ENCODE assay signal across 37 cellular contexts in genomic region chr10:34475222-34475621, GRCh38.
DNase-seq lines count a peak whose midpoint lies in the region; ATAC-seq and FAIRE-seq lines count a peak whose summit lies in the region.
"Had no signal": no experiment of that assay in that cellular context is flagged by ENCODE, and none has a peak within 500 bp of the region (broad histone marks: within the 10 kb centered on the region; RNA-seq: fewer than 3 reads in every experiment).

No MANE protein-coding gene starts in this region.

- no peaks in the 10 kb centered on the region for H3K4me1 Mint-ChIP-seq in natural killer cell treated with Interleukin-12 subunit alpha and Interleukin-12 subunit beta and Interleukin-15 and Interleukin-18, amount 100 ng/mL, for 72 hours (ENCODE audit: low read depth in 2 of 2)
- H3K4me1 Mint-ChIP-seq: activated CD4-positive, alpha-beta memory T cell treated with anti-CD3 and anti-CD28 coated beads, Interleukin-2, amount 10 ng/mL, durations not matched to agents 7 days and 5 days; CD4-positive, CD25-positive, alpha-beta regulatory T cell; natural killer cell had no signal

- DNase-seq in RCC 7860 (ENCODE audit: low spot score): no peak
- DNase-seq in dedifferentiated amniotic fluid mesenchymal stem cell (ENCODE audit: extremely low spot score): peak; percentile 28
- peak; percentile 6 for DNase-seq in myocyte (ENCODE audit: low read depth)
- DNase-seq in aorta: no peak
- DNase-seq in natural killer cell treated with Interleukin-12 subunit alpha and Interleukin-12 subunit beta and Interleukin-15 and Interleukin-18, amount 100 ng/mL, for 72 hours (ENCODE audit: low spot score): no peak
- DNase-seq in NCI-H2227 (lab: John Stamatoyannopoulos, UW; ENCODE audit: unreplicated experiment): no peak
- DNase-seq in inferior parietal cortex (ENCODE audit: extremely low spot score): no peak
- DNase-seq: activated CD4-positive, alpha-beta memory T cell treated with anti-CD3 and anti-CD28 coated beads, Interleukin-2, amount 10 ng/mL, durations not matched to agents 7 days and 5 days; activated CD4-positive, alpha-beta T cell treated with anti-CD3 and anti-CD28 coated beads for 1 hour; activated CD8-positive, alpha-beta memory T cell treated with anti-CD3 and anti-CD28 coated beads, Interleukin-2, amount 50 U/mL, for 4 hours; activated naive CD4-positive, alpha-beta T cell; adrenal gland; AML-193; CD4-positive, CD25-positive, alpha-beta regulatory T cell; DND-41; effector CD4-positive, alpha-beta T cell; HFFc6; midbrain; natural killer cell; NCI-H1105 treated with DMSO at 0.1 percent for 48 hours; NCI-H1930; NCI-H2171 treated with DMSO at 0.1 percent for 48 hours; NCI-H526 treated with DMSO at 0.1 percent for 48 hours; NK-92 treated with Interleukin-12 subunit alpha and Interleukin-12 subunit beta, amount 100 ng/mL, for 24 hours; ovary; PC-9; Right ventricle myocardium superior; stimulated activated CD4-positive, alpha-beta T cell treated with anti-CD3 and anti-CD28 coated beads, Interleukin-1b, Interleukin-23, amount 100 ng/mL, for 48 hours; stimulated activated naive CD8-positive, alpha-beta T cell treated with anti-CD3 and anti-CD28 coated beads, Interleukin-15, Interleukin-2, amounts not matched to agents 100 U/mL and 50 U/mL, for 24 hours had no signal

- H3K9me3 Mint-ChIP-seq in natural killer cell treated with Interleukin-12 subunit alpha and Interleukin-12 subunit beta and Interleukin-15 and Interleukin-18, amount 100 ng/mL, for 72 hours: no peaks in the 10 kb centered on the region
- H3K9me3 Mint-ChIP-seq: activated CD4-positive, alpha-beta memory T cell treated with anti-CD3 and anti-CD28 coated beads, Interleukin-2, amount 10 ng/mL, durations not matched to agents 7 days and 5 days; CD4-positive, CD25-positive, alpha-beta regulatory T cell; GM23338; HFFc6; natural killer cell; T-helper 2 cell treated with Interferon-gamma antibody and Interleukin-4, amounts not matched to agents 5 μg/mL and 100 μg/mL, for 36 hours had no signal

- intact Hi-C loops in aorta (cut with DNase I): no loop called here

- H3K4me1 ChIP-seq in ACC112 (ENCODE audit: control insufficient read depth, insufficient read depth, low read length, unreplicated experiment) (peaks cover 20% of the 10 kb centered on the region), aorta (ENCODE audit: control insufficient read depth in 1 of 2, insufficient read depth in 2 of 2, low read length in 2 of 2) (peaks cover 0 to 2% of the 10 kb centered on the region in 2 donors)

- no peaks in the 10 kb centered on the region for H3K27me3 ChIP-seq in ACC112 (ENCODE audit: insufficient read depth, low read length)
- H3K27me3 ChIP-seq in aorta (ENCODE audit: control insufficient read depth in 1 of 2, insufficient read depth in 2 of 2, low read length in 1 of 2): no peaks in the 10 kb centered on the region
- H3K27me3 ChIP-seq: adrenal gland, ovary had no signal

- H3K79me2 ChIP-seq in ACC112 (ENCODE audit: control insufficient read depth, insufficient read depth, low read length, unreplicated experiment): no peaks in the 10 kb centered on the region

- no peak overlapping the region for H2AFZ ChIP-seq in ACC112 (ENCODE audit: low read length, unreplicated experiment)
- H2AFZ ChIP-seq: GM23338, PC-9 had no signal

- no peak overlapping the region for H3K27ac Mint-ChIP-seq in natural killer cell treated with Interleukin-12 subunit alpha and Interleukin-12 subunit beta and Interleukin-15 and Interleukin-18, amount 100 ng/mL, for 72 hours
- H3K27ac Mint-ChIP-seq: activated CD4-positive, alpha-beta memory T cell treated with anti-CD3 and anti-CD28 coated beads, Interleukin-2, amount 10 ng/mL, durations not matched to agents 7 days and 5 days; CD4-positive, CD25-positive, alpha-beta regulatory T cell; GM23338; HFFc6; natural killer cell; T-helper 2 cell treated with Interferon-gamma antibody and Interleukin-4, amounts not matched to agents 5 μg/mL and 100 μg/mL, for 36 hours had no signal

- FAIRE-seq in RCC 7860 (lab: Jason Lieb, UNC): peak; percentile 30
- FAIRE-seq: A204.1, urothelium cell line had no signal

- no peaks in the 10 kb centered on the region for H3K36me3 Mint-ChIP-seq in natural killer cell treated with Interleukin-12 subunit alpha and Interleukin-12 subunit beta and Interleukin-15 and Interleukin-18, amount 100 ng/mL, for 72 hours
- H3K36me3 Mint-ChIP-seq: CD4-positive, CD25-positive, alpha-beta regulatory T cell; natural killer cell had no signal

- no peaks in the 10 kb centered on the region for H3K9me3 ChIP-seq in aorta (ENCODE audit: control insufficient read depth, low read length)
- H3K9me3 ChIP-seq: adrenal gland, ovary, thoracic aorta had no signal

- WGBS in aorta, 2 donors: 8% methylated on average over 2 of the region's 2 CpGs

- ATAC-seq in aorta (ENCODE audit: low FRiP score): no peak
- ATAC-seq in natural killer cell treated with Interleukin-12 subunit alpha and Interleukin-12 subunit beta and Interleukin-15 and Interleukin-18, amount 100 ng/mL, for 72 hours: no peak
- ATAC-seq: GM23338; natural killer cell; stimulated activated naive CD8-positive, alpha-beta T cell treated with anti-CD3 and anti-CD28 coated beads, Interleukin-15, Interleukin-2, amounts not matched to agents 100 U/mL and 50 U/mL, for 24 hours had no signal

- H3K36me3 ChIP-seq in ACC112 (ENCODE audit: insufficient read depth, low read length) (no peaks in the 10 kb centered on the region), aorta (ENCODE audit: control insufficient read depth in 1 of 2, insufficient read depth in 2 of 2, low read length in 1 of 2) (no peaks in the 10 kb centered on the region)
- H3K36me3 ChIP-seq: adrenal gland, ovary, thoracic aorta had no signal

- no peaks in the 10 kb centered on the region for H3K27me3 Mint-ChIP-seq in natural killer cell treated with Interleukin-12 subunit alpha and Interleukin-12 subunit beta and Interleukin-15 and Interleukin-18, amount 100 ng/mL, for 72 hours
- H3K27me3 Mint-ChIP-seq: activated CD4-positive, alpha-beta memory T cell treated with anti-CD3 and anti-CD28 coated beads, Interleukin-2, amount 10 ng/mL, durations not matched to agents 7 days and 5 days; CD4-positive, CD25-positive, alpha-beta regulatory T cell had no signal

- H3K27ac ChIP-seq in ACC112 (ENCODE audit: low read depth, low read length) (peak overlapping the region; percentile 61), aorta (ENCODE audit: low read depth in 1 of 2, low read length in 2 of 2) (no peak overlapping the region)
- H3K27ac ChIP-seq: adrenal gland, epithelial cell of prostate, ovary, PC-9, skin epidermis had no signal

- H3K4me3 Mint-ChIP-seq in natural killer cell treated with Interleukin-12 subunit alpha and Interleukin-12 subunit beta and Interleukin-15 and Interleukin-18, amount 100 ng/mL, for 72 hours: no peak overlapping the region
- H3K4me3 Mint-ChIP-seq: activated CD4-positive, alpha-beta memory T cell treated with anti-CD3 and anti-CD28 coated beads, Interleukin-2, amount 10 ng/mL, durations not matched to agents 7 days and 5 days; CD4-positive, CD25-positive, alpha-beta regulatory T cell; GM23338; HFFc6; natural killer cell; T-helper 2 cell treated with Interferon-gamma antibody and Interleukin-4, amounts not matched to agents 5 μg/mL and 100 μg/mL, for 36 hours had no signal

- H3K4me3 ChIP-seq in ACC112 (ENCODE audit: low read depth, low read length): no peak overlapping the region; the same call in 1 of the 2 replicates
- H3K4me3 ChIP-seq in aorta (ENCODE audit: low read length in 2 of 2): no peak overlapping the region
- H3K4me3 ChIP-seq: adrenal gland, GM23338, ovary, PC-9, skin epidermis, thoracic aorta had no signal

Comparison
In these comparisons a context has a peak if more than half of its experiments do, and no peak if none do; other contexts are left out.
1. DNase-seq: peak in dedifferentiated amniotic fluid mesenchymal stem cell (single experiment) and myocyte (single experiment); none in RCC 7860 (single experiment), aorta (0 of 2), natural killer cell treated with Interleukin-12 subunit alpha and Interleukin-12 subunit beta and Interleukin-15 and Interleukin-18, amount 100 ng/mL, for 72 hours (single experiment), NCI-H2227 (single experiment) and inferior parietal cortex (single experiment).